In genomic region chr2:55621802-55622201, GRCh38 we compare ENCODE assay signal across 1 cellular context.
TF ChIP-seq lines count a peak whose summit lies in the region.

No MANE protein-coding gene starts in this region.

TF ChIP-seq in HepG2, 621 proteins besides CTCF, POLR2A, EP300 and RAD21 (continued from another document):
- TF ChIP-seq ZBTB40 (IDR thresholded peaks at IDR 0.05) (no peak), ZBTB40 (CRISPR knock-in tag; IDR thresholded peaks at IDR 0.05) (no peak), DRAP1 (CRISPR knock-in tag; IDR thresholded peaks at IDR 0.05) (no peak), ZNF687 (CRISPR knock-in tag; IDR thresholded peaks at IDR 0.05) (0 out of 2 replicates have a peak, but pooled peaks have one; percentile 9), ZC3H13 (CRISPR knock-in tag; IDR thresholded peaks at IDR 0.05) (peak; percentile 89), ZBTB38 (CRISPR knock-in tag; IDR thresholded peaks at IDR 0.05) (peak; percentile 60), IRF9 (CRISPR knock-in tag; IDR thresholded peaks at IDR 0.05; ENCODE audit: borderline replicate concordance) (no peak), REXO4 (CRISPR knock-in tag; IDR thresholded peaks at IDR 0.05; ENCODE audit: borderline replicate concordance) (no peak), ZNF160 (CRISPR knock-in tag; IDR thresholded peaks at IDR 0.05) (no peak), IRF1 (CRISPR knock-in tag; IDR thresholded peaks at IDR 0.05; ENCODE audit: low read depth) (no peak), PRDM15 (CRISPR knock-in tag; IDR thresholded peaks at IDR 0.05) (no peak), CCAR2 (optimal IDR thresholded peaks at IDR 0.05; ENCODE audit: low read depth, low read length) (no peak), FOXA3 (CRISPR knock-in tag; IDR thresholded peaks at IDR 0.05) (no peak), KAT2B (IDR thresholded peaks at IDR 0.05; ENCODE audit: borderline replicate concordance, low read depth, low read length) (no peak), SP1 (IDR thresholded peaks at IDR 0.05) (no peak), SP1 (CRISPR knock-in tag; IDR thresholded peaks at IDR 0.05) (no peak), ZNF512B (CRISPR knock-in tag; IDR thresholded peaks at IDR 0.05; ENCODE audit: borderline replicate concordance) (no peak), ZNF430 (CRISPR knock-in tag; IDR thresholded peaks at IDR 0.05) (no peak), HNRNPH1 (optimal IDR thresholded peaks at IDR 0.05; ENCODE audit: low read depth, low read length) (no peak), SSRP1 (CRISPR knock-in tag; IDR thresholded peaks at IDR 0.05) (peak; percentile 72), ZNF629 (CRISPR knock-in tag; conservative IDR thresholded peaks at IDR 0.05) (no peak), ARNT2 (CRISPR knock-in tag; IDR thresholded peaks at IDR 0.05; ENCODE audit: low read depth) (no peak), GLMP (CRISPR knock-in tag; IDR thresholded peaks at IDR 0.05; ENCODE audit: borderline replicate concordance) (no peak), POLR2G (IDR thresholded peaks at IDR 0.05; ENCODE audit: low read depth, low read length) (peak; percentile 33; the same call in 1 of the 2 replicates), ZMAT5 (CRISPR knock-in tag; IDR thresholded peaks at IDR 0.05; ENCODE audit: borderline replicate concordance, low read depth) (no peak), TARDBP (CRISPR knock-in tag; IDR thresholded peaks at IDR 0.05) (no peak)
